In the genomic region with DNA sequence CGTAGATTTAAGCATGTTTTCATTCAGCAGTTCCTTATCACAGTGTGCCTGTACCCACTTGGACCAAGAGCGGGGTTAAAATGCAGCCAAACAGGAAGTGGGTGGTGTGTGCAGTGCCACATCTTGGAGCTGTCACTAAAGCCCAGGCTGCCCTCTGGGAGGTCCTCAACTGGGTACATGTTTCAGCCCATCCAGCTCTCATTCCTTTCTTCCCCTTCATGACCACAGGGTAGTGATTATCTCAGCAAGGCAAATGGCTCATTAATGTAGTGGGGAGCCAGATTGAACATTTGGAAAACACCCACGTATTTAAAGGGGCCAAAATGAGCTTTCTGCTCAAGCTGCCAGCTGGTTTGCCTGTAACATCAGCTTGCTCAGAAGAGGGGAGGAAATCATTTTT, we compare ENCODE assay signal across 20 cellular contexts.
DNase-seq lines count a peak whose midpoint lies in the region; ATAC-seq, FAIRE-seq and TF ChIP-seq lines count a peak whose summit lies in the region.
"Had no signal": no experiment of that assay in that cellular context is flagged by ENCODE, and none has a peak within 500 bp of the region (broad histone marks: within the 10 kb centered on the region; RNA-seq: fewer than 3 reads in every experiment).

No MANE protein-coding gene starts in this region.

- H4K8ac ChIP-seq in mesenchymal stem cell (ENCODE audit: low read length) = no peak overlapping the region

- H4K91ac ChIP-seq in mesenchymal stem cell (ENCODE audit: low read length) = no peak overlapping the region

- no peak overlapping the region for H2BK120ac ChIP-seq in mesenchymal stem cell (ENCODE audit: low read depth, low read length)

- H2AK5ac ChIP-seq in mesenchymal stem cell (ENCODE audit: low read length, severe bottlenecking) = no peak overlapping the region

- H3K14ac ChIP-seq in mesenchymal stem cell (ENCODE audit: low read length in 2 of 2) = no peak overlapping the region

- H3K9me3 Mint-ChIP-seq in astrocyte (ENCODE audit: unreplicated experiment) (peaks cover 2% of the 10 kb centered on the region), Caco-2 (ENCODE audit: unreplicated experiment) (no peaks in the 10 kb centered on the region)
- H3K9me3 Mint-ChIP-seq: HFFc6 had no signal

- POLR2A ChIA-PET in A673 (lab: Charles Lee; ENCODE audit: low non-redundant PET) (no interaction called here), Caco-2 (lab: Charles Lee) (no interaction called here)

- ATAC-seq in GM21360 (IDR thresholded peaks at IDR 0.05; ENCODE audit: unreplicated experiment) = no peak

- no peak overlapping the region for H3K4ac ChIP-seq in mesenchymal stem cell (ENCODE audit: low read depth in 1 of 2, low read length in 2 of 2)

- H3K27me3 ChIP-seq in A673 (replicated peaks; ENCODE audit: insufficient read depth, low read depth, low read length, poor library complexity) (no peaks in the 10 kb centered on the region), MG63 (no peaks in the 10 kb centered on the region), astrocyte (ENCODE audit: insufficient read depth, low read length) (no peaks in the 10 kb centered on the region), Caco-2 (replicated peaks; ENCODE audit: control insufficient read depth, insufficient read depth, low read length) (no peaks in the 10 kb centered on the region), hepatocyte (no peaks in the 10 kb centered on the region), mesenchymal stem cell (ENCODE audit: control insufficient read depth in 1 of 2, insufficient read depth in 1 of 2, low read length in 2 of 2) (no peaks in the 10 kb centered on the region)
- H3K27me3 ChIP-seq: BE2C, vagina had no signal

- H2AFZ ChIP-seq in astrocyte (ENCODE audit: low read depth, low read length) = no peak overlapping the region
- no peak overlapping the region for H2AFZ ChIP-seq in hepatocyte
- H2AFZ ChIP-seq in mesenchymal stem cell (ENCODE audit: low read depth, low read length) = no peak overlapping the region
- H2AFZ ChIP-seq: parathyroid adenoma had no signal

- no peaks in the 10 kb centered on the region for H3K4me1 ChIP-seq in A673 (ENCODE audit: insufficient read depth, low read length, poor library complexity, severe bottlenecking)
- no peaks in the 10 kb centered on the region for H3K4me1 ChIP-seq in astrocyte (ENCODE audit: insufficient read depth, low read length)
- no peaks in the 10 kb centered on the region for H3K4me1 ChIP-seq in Caco-2
- H3K4me1 ChIP-seq in hepatocyte (ENCODE audit: insufficient read depth) = no peaks in the 10 kb centered on the region
- no peaks in the 10 kb centered on the region for H3K4me1 ChIP-seq in mesenchymal stem cell (ENCODE audit: control insufficient read depth, insufficient read depth, low read depth, low read length)
- H3K4me1 ChIP-seq: BE2C, parathyroid adenoma had no signal

- H3K79me1 ChIP-seq in mesenchymal stem cell (replicated peaks; ENCODE audit: low read length, poor library complexity, severe bottlenecking) = no peaks in the 10 kb centered on the region

- H3K27ac ChIP-seq in A673 (ENCODE audit: low read depth, low read length, poor library complexity, severe bottlenecking) (no peak overlapping the region), astrocyte (ENCODE audit: low read depth, low read length) (no peak overlapping the region), hepatocyte (no peak overlapping the region), mesenchymal stem cell (ENCODE audit: low read length, poor library complexity, severe bottlenecking) (no peak overlapping the region)
- H3K27ac ChIP-seq: HL-60, parathyroid adenoma, vagina had no signal

- H3K27me3 Mint-ChIP-seq in astrocyte (ENCODE audit: low read depth, unreplicated experiment) (no peaks in the 10 kb centered on the region), Caco-2 (ENCODE audit: insufficient read depth, unreplicated experiment) (peaks cover 5% of the 10 kb centered on the region)
- H3K27me3 Mint-ChIP-seq: activated CD4-positive, alpha-beta memory T cell treated with anti-CD3 and anti-CD28 coated beads for 36 hours; stimulated activated naive CD8-positive, alpha-beta T cell treated with anti-CD3 and anti-CD28 coated beads, Interleukin-15, Interleukin-2, amounts not matched to agents 100 ng/mL and 50 ng/mL, for 24 hours had no signal

- H3K9ac ChIP-seq in astrocyte (ENCODE audit: low read length) (no peak overlapping the region), mesenchymal stem cell (ENCODE audit: low read length) (no peak overlapping the region)
- H3K9ac ChIP-seq: parathyroid adenoma had no signal

- H3K36me3 ChIP-seq in A673 (ENCODE audit: insufficient read depth, low read length, poor library complexity, severe bottlenecking) (no peaks in the 10 kb centered on the region), MG63 (no peaks in the 10 kb centered on the region), astrocyte (ENCODE audit: insufficient read depth, low read length) (no peaks in the 10 kb centered on the region), Caco-2 (ENCODE audit: control insufficient read depth, insufficient read depth, low read length) (no peaks in the 10 kb centered on the region), hepatocyte (replicated peaks; ENCODE audit: insufficient read depth, low read depth) (no peaks in the 10 kb centered on the region), mesenchymal stem cell (ENCODE audit: control insufficient read depth in 1 of 2, insufficient read depth in 2 of 2, low read depth in 1 of 2, low read length in 2 of 2) (no peaks in the 10 kb centered on the region)
- H3K36me3 ChIP-seq: BE2C, vagina had no signal

- FAIRE-seq in astrocyte (lab: Jason Lieb, UNC) = no peak

- H3K36me3 Mint-ChIP-seq in astrocyte (ENCODE audit: low read depth, unreplicated experiment) = peaks cover 2% of the 10 kb centered on the region
- H3K36me3 Mint-ChIP-seq in Caco-2 (ENCODE audit: insufficient read depth, unreplicated experiment) = no peaks in the 10 kb centered on the region

- no peak overlapping the region for H2BK15ac ChIP-seq in mesenchymal stem cell (ENCODE audit: low read depth, poor library complexity, severe bottlenecking)

- H4K20me1 ChIP-seq in astrocyte (ENCODE audit: insufficient read depth, low read length) (no peaks in the 10 kb centered on the region), hepatocyte (ENCODE audit: insufficient read depth, poor library complexity, severe bottlenecking) (no peaks in the 10 kb centered on the region)

- no peaks in the 10 kb centered on the region for H3K9me2 ChIP-seq in hepatocyte (replicated peaks; ENCODE audit: insufficient read depth)

- no peak overlapping the region for H3K4me3 Mint-ChIP-seq in astrocyte (ENCODE audit: unreplicated experiment)
- H3K4me3 Mint-ChIP-seq in Caco-2 (ENCODE audit: unreplicated experiment) = no peak overlapping the region
- H3K4me3 Mint-ChIP-seq: activated CD4-positive, alpha-beta memory T cell treated with anti-CD3 and anti-CD28 coated beads for 36 hours; activated T-helper 1 cell treated with anti-CD3 and anti-CD28 coated beads, Interleukin-12 subunit alpha, Interleukin-12 subunit beta, Interleukin-2, Interleukin-4 antibody, amounts not matched to agents 30 ng/mL and 10 ng/mL and 1 ng/mL, durations not matched to agents 14 hours and 24 hours and 36 hours; HFFc6; stimulated activated naive CD8-positive, alpha-beta T cell treated with anti-CD3 and anti-CD28 coated beads, Interleukin-15, Interleukin-2, amounts not matched to agents 100 ng/mL and 50 ng/mL, for 24 hours had no signal

- no peak for TF ChIP-seq CTCF in A673 (conservative IDR thresholded peaks at IDR 0.05; ENCODE audit: low read depth, low read length)
- TF ChIP-seq CTCF in astrocyte (IDR thresholded peaks at IDR 0.05; ENCODE audit: insufficient read depth, low read depth, low read length) = no peak
- no peak for TF ChIP-seq CTCF in Caco-2 (IDR thresholded peaks at IDR 0.05; ENCODE audit: insufficient read depth in 1 of 2, low read depth in 1 of 2, low read length in 1 of 2, severe bottlenecking in 1 of 2, unreplicated experiment in 1 of 2)
- no peak for TF ChIP-seq CTCF in hepatocyte (IDR thresholded peaks at IDR 0.05; ENCODE audit: poor library complexity)

- H3K4me2 ChIP-seq in astrocyte (ENCODE audit: low read length) (no peak overlapping the region), hepatocyte (no peak overlapping the region), mesenchymal stem cell (ENCODE audit: low read length, poor library complexity, severe bottlenecking) (no peak overlapping the region)
- H3K4me2 ChIP-seq: smooth muscle cell had no signal

- BruUV-seq in A673 (replicated peaks; lab: Mats Ljungman, UMichigan) (no TSS peak), Caco-2 (replicated peaks; lab: Mats Ljungman, UMichigan) (no TSS peak)

- no peak overlapping the region for H3K27ac Mint-ChIP-seq in astrocyte (ENCODE audit: unreplicated experiment)
- H3K27ac Mint-ChIP-seq in Caco-2 (ENCODE audit: unreplicated experiment) = no peak overlapping the region
- H3K27ac Mint-ChIP-seq: activated CD4-positive, alpha-beta memory T cell treated with anti-CD3 and anti-CD28 coated beads for 36 hours; activated T-helper 1 cell treated with anti-CD3 and anti-CD28 coated beads, Interleukin-12 subunit alpha, Interleukin-12 subunit beta, Interleukin-2, Interleukin-4 antibody, amounts not matched to agents 30 ng/mL and 10 ng/mL and 1 ng/mL, durations not matched to agents 14 hours and 24 hours and 36 hours; HFFc6; stimulated activated naive CD8-positive, alpha-beta T cell treated with anti-CD3 and anti-CD28 coated beads, Interleukin-15, Interleukin-2, amounts not matched to agents 100 ng/mL and 50 ng/mL, for 24 hours had no signal

- DNase-seq in A673 (ENCODE audit: low spot score) (peak; percentile 18), CMK (ENCODE audit: low read depth) (peak; percentile 11), MG63 (peak; percentile 16), astrocyte (ENCODE audit: low read depth) (peak; percentile 33), Caco-2 (no peak), hepatocyte (ENCODE audit: low spot score) (no peak), mesenchymal stem cell (no peak)
- DNase-seq: activated CD4-positive, alpha-beta memory T cell treated with anti-CD3 and anti-CD28 coated beads for 36 hours; BE2C; HFFc6; Karpas-422; SIG-M5; T-helper 9 cell had no signal

- intact Hi-C loops in A673 (cut with micrococcal nuclease; ENCODE audit: unreplicated experiment) = no loop called here
- intact Hi-C loops in Caco-2 (cut with micrococcal nuclease; ENCODE audit: unreplicated experiment) = no loop called here

- WGBS in hepatocyte (ENCODE audit: low lambda C conversion rate, missing lambda C conversion rate) = 90% methylated on average over 3 of the region's 3 CpGs
- 88% methylated on average over 3 of the region's 3 CpGs for WGBS in mesenchymal stem cell

- no peak overlapping the region for H2BK5ac ChIP-seq in mesenchymal stem cell (ENCODE audit: low read depth, low read length, poor library complexity, severe bottlenecking)

- no peak overlapping the region for H3K23ac ChIP-seq in mesenchymal stem cell (ENCODE audit: low read length in 2 of 2)

- no peak overlapping the region for H2BK12ac ChIP-seq in mesenchymal stem cell (ENCODE audit: low read length in 2 of 2)

- H3K9me3 ChIP-seq in A673 (ENCODE audit: low read depth, low read length, poor library complexity, severe bottlenecking) (no peaks in the 10 kb centered on the region), MG63 (no peaks in the 10 kb centered on the region), astrocyte (ENCODE audit: insufficient read depth, low read depth, low read length) (no peaks in the 10 kb centered on the region), Caco-2 (no peaks in the 10 kb centered on the region), hepatocyte (ENCODE audit: low read depth) (no peaks in the 10 kb centered on the region), mesenchymal stem cell (ENCODE audit: control insufficient read depth, low read length) (no peaks in the 10 kb centered on the region)
- H3K9me3 ChIP-seq: BE2C, vagina had no signal

- H3K79me2 ChIP-seq in astrocyte (ENCODE audit: insufficient read depth, low read length) = no peaks in the 10 kb centered on the region
- H3K79me2 ChIP-seq in hepatocyte = no peaks in the 10 kb centered on the region
- H3K79me2 ChIP-seq: parathyroid adenoma had no signal

- H3K18ac ChIP-seq in mesenchymal stem cell (ENCODE audit: low read depth in 1 of 2, low read length in 2 of 2) = no peak overlapping the region

- CTCF ChIA-PET in A673 (lab: Charles Lee) = no interaction called here
- CTCF ChIA-PET in Caco-2 (lab: Charles Lee) = no interaction called here

- H3K4me1 Mint-ChIP-seq in astrocyte (ENCODE audit: low read depth, unreplicated experiment) (no peaks in the 10 kb centered on the region), Caco-2 (ENCODE audit: low read depth, unreplicated experiment) (no peaks in the 10 kb centered on the region)

- H3K4me3 ChIP-seq in A673 (ENCODE audit: low read depth, low read length, poor library complexity, severe bottlenecking) (no peak overlapping the region), MG63 (no peak overlapping the region), astrocyte (ENCODE audit: insufficient read depth, low read depth, low read length) (no peak overlapping the region), Caco-2 (ENCODE audit: low read depth, low read length) (no peak overlapping the region), hepatocyte (no peak overlapping the region), mesenchymal stem cell (ENCODE audit: insufficient read depth in 1 of 2, low read depth in 1 of 2, low read length in 2 of 2) (no peak overlapping the region)
- H3K4me3 ChIP-seq: smooth muscle cell, vagina had no signal

Comparison
In these comparisons a context has a peak if more than half of its experiments do, and no peak if none do; other contexts are left out.
1. DNase-seq: peak in A673 (single experiment), CMK (single experiment), MG63 (single experiment) and astrocyte (single experiment); none in Caco-2 (0 of 2), hepatocyte (single experiment) and mesenchymal stem cell (single experiment).